Comparison of ENCODE assay signal across 1 cellular context in genomic region chr5:111223086-111223789, GRCh38.
TF ChIP-seq lines count a peak whose summit lies in the region.

No MANE protein-coding gene starts in this region.

TF ChIP-seq in HepG2, 621 proteins besides CTCF, POLR2A, EP300 and RAD21 (continued from another document):
- TF ChIP-seq ZNF207 (IDR thresholded peaks at IDR 0.05; ENCODE audit: borderline replicate concordance) (no peak), ZFP82 (CRISPR knock-in tag; IDR thresholded peaks at IDR 0.05; ENCODE audit: borderline replicate concordance) (no peak), TRIM24 (CRISPR knock-in tag; IDR thresholded peaks at IDR 0.05) (no peak), CEBPB (IDR thresholded peaks at IDR 0.05; ENCODE audit: borderline replicate concordance, low read depth, low read length) (no peak), ZNF34 (CRISPR knock-in tag; IDR thresholded peaks at IDR 0.05; ENCODE audit: borderline replicate concordance) (no peak), PAF1 (CRISPR knock-in tag; IDR thresholded peaks at IDR 0.05) (no peak)
